18 cellular contexts compared by ENCODE assay signal in genomic region chr3:57093489-57093888, GRCh38. TPM values are rescaled to one million over a fixed set of nuclear protein-coding genes. Genes with fewer than 3 reads are reported as not detected.
DNase-seq lines count a peak whose midpoint lies in the region; FAIRE-seq and TF ChIP-seq lines count a peak whose summit lies in the region.
"Had no signal": no experiment of that assay in that cellular context is flagged by ENCODE, and none has a peak within 500 bp of the region (broad histone marks: within the 10 kb centered on the region; RNA-seq: fewer than 3 reads in every experiment).

No MANE protein-coding gene starts in this region.

- H3K4me2 ChIP-seq in Karpas-422 (ENCODE audit: low read depth, low read length, poor library complexity, severe bottlenecking) (peak overlapping the region; percentile 67), mesenchymal stem cell (ENCODE audit: low read length, poor library complexity, severe bottlenecking) (no peak overlapping the region)
- H3K4me2 ChIP-seq: PC-9 had no signal

- peak; percentile 2 for TF ChIP-seq CTCF in GM12865 (IDR thresholded peaks at IDR 0.05; ENCODE audit: insufficient read depth, low read depth, low read length, missing control alignments)

- no peaks in the 10 kb centered on the region for H4K20me1 ChIP-seq in Karpas-422 (ENCODE audit: insufficient read depth, low read depth, low read length)

- peak overlapping the region; percentile 60 for H3K9ac ChIP-seq in Karpas-422 (ENCODE audit: low read length)
- H3K9ac ChIP-seq in adipocyte (ENCODE audit: low read length), result peak overlapping the region; percentile 65
- peak overlapping the region; percentile 80 for H3K9ac ChIP-seq in mesenchymal stem cell (ENCODE audit: low read length)

- H3K9me3 ChIP-seq in Karpas-422 (ENCODE audit: low read length) (no peaks in the 10 kb centered on the region), adipocyte (ENCODE audit: control insufficient read depth, low read length) (no peaks in the 10 kb centered on the region), mesenchymal stem cell (ENCODE audit: control insufficient read depth, low read length) (no peaks in the 10 kb centered on the region)
- H3K9me3 ChIP-seq: Caco-2 had no signal

- H4K8ac ChIP-seq in mesenchymal stem cell (ENCODE audit: low read length), result no peak overlapping the region

- H2BK5ac ChIP-seq in mesenchymal stem cell (ENCODE audit: low read depth, low read length, poor library complexity, severe bottlenecking), result no peak overlapping the region

- H3K23ac ChIP-seq in mesenchymal stem cell (ENCODE audit: low read length in 2 of 2), result no peak overlapping the region

- H3K27me3 ChIP-seq in Karpas-422 (ENCODE audit: low read length) (no peaks in the 10 kb centered on the region), adipocyte (replicated peaks; ENCODE audit: control insufficient read depth, insufficient read depth, low read length) (no peaks in the 10 kb centered on the region), mesenchymal stem cell (ENCODE audit: control insufficient read depth in 1 of 2, insufficient read depth in 1 of 2, low read length in 2 of 2) (no peaks in the 10 kb centered on the region)

- no peaks in the 10 kb centered on the region for H3K79me1 ChIP-seq in mesenchymal stem cell (replicated peaks; ENCODE audit: low read length, poor library complexity, severe bottlenecking)

- no peaks in the 10 kb centered on the region for H3K79me2 ChIP-seq in Karpas-422 (ENCODE audit: low read length)

- no peaks in the 10 kb centered on the region for H3K9me2 ChIP-seq in Karpas-422 (replicated peaks; ENCODE audit: insufficient read depth, low read length)

- H2BK15ac ChIP-seq in mesenchymal stem cell (ENCODE audit: low read depth, poor library complexity, severe bottlenecking), result no peak overlapping the region

- H3K27ac ChIP-seq in Karpas-422 (ENCODE audit: low read length) (peak overlapping the region; percentile 95), mesenchymal stem cell (ENCODE audit: low read length, poor library complexity, severe bottlenecking) (no peak overlapping the region)
- H3K27ac ChIP-seq: PC-9 had no signal

- H3K4ac ChIP-seq in mesenchymal stem cell (ENCODE audit: low read depth in 1 of 2, low read length in 2 of 2), result no peak overlapping the region

- no peak overlapping the region for H2BK120ac ChIP-seq in mesenchymal stem cell (ENCODE audit: low read depth, low read length)

- no peaks in the 10 kb centered on the region for H3K36me3 ChIP-seq in Karpas-422 (ENCODE audit: insufficient read depth, low read length)
- H3K36me3 ChIP-seq in adipocyte (ENCODE audit: control insufficient read depth, insufficient read depth, low read length, severe bottlenecking), result no peaks in the 10 kb centered on the region
- peaks cover 3 to 13% of the 10 kb centered on the region in 2 experiments for H3K36me3 ChIP-seq in mesenchymal stem cell (ENCODE audit: control insufficient read depth in 1 of 2, insufficient read depth in 2 of 2, low read depth in 1 of 2, low read length in 2 of 2)

- no peak overlapping the region for H2BK12ac ChIP-seq in mesenchymal stem cell (ENCODE audit: low read length in 2 of 2)

- no peak overlapping the region for H3K4me3 ChIP-seq in GM12865 (ENCODE audit: low read depth, low read length)
- peak overlapping the region; percentile 41 for H3K4me3 ChIP-seq in Karpas-422 (ENCODE audit: low read length)
- peak overlapping the region; percentile 63 for H3K4me3 ChIP-seq in adipocyte (ENCODE audit: low read length)
- H3K4me3 ChIP-seq in mesenchymal stem cell (ENCODE audit: insufficient read depth in 1 of 2, low read depth in 1 of 2, low read length in 2 of 2), result peak overlapping the region in 1 of 2 experiments; percentile 65
- H3K4me3 ChIP-seq: PC-9 had no signal

- DNase-seq in GM12865 (ENCODE audit: low read depth) (no peak), Karpas-422 (peak; percentile 75), adipocyte (ENCODE audit: low read depth) (no peak), mesenchymal stem cell (no peak), frontal cortex (ENCODE audit: low spot score in 2 of 2) (no peak), ecto neural progenitor cell (ENCODE audit: low spot score) (no peak)
- DNase-seq in stimulated activated CD4-positive, alpha-beta T cell treated with anti-CD3 and anti-CD28 coated beads, Interleukin-4, amount 100 ng/mL, for 1 hour, result no peak
- no peak for DNase-seq in stimulated activated CD4-positive, alpha-beta T cell treated with anti-CD3 and anti-CD28 coated beads, Interleukin-1b, Interleukin-23, amount 100 ng/mL, for 48 hours
- DNase-seq: NCI-H1092, NCI-H1694, NCI-H2107, NCI-H345, NCI-H526 treated with DMSO at 0.1 percent for 48 hours, PC-9 had no signal

- H4K91ac ChIP-seq in mesenchymal stem cell (ENCODE audit: low read length), result no peak overlapping the region

- H2AFZ ChIP-seq in Karpas-422 (ENCODE audit: low read length), result peak overlapping the region; percentile 33; the same call in 1 of the 2 replicates
- H2AFZ ChIP-seq in mesenchymal stem cell (ENCODE audit: low read depth, low read length), result no peak overlapping the region
- H2AFZ ChIP-seq: PC-9 had no signal

- no peak for FAIRE-seq in frontal cortex (lab: Jason Lieb, UNC)

- no peak overlapping the region for H2AK5ac ChIP-seq in mesenchymal stem cell (ENCODE audit: low read length, severe bottlenecking)

- no peak overlapping the region for H3K14ac ChIP-seq in mesenchymal stem cell (ENCODE audit: low read length in 2 of 2)

- H3K18ac ChIP-seq in mesenchymal stem cell (ENCODE audit: low read depth in 1 of 2, low read length in 2 of 2), result no peak overlapping the region

- peaks cover 78% of the 10 kb centered on the region for H3K4me1 ChIP-seq in Karpas-422 (ENCODE audit: low read length)
- peaks cover 33% of the 10 kb centered on the region for H3K4me1 ChIP-seq in adipocyte (ENCODE audit: control insufficient read depth, insufficient read depth, low read length)
- H3K4me1 ChIP-seq in mesenchymal stem cell (ENCODE audit: control insufficient read depth, insufficient read depth, low read depth, low read length), result no peaks in the 10 kb centered on the region

RNA-seq across cellular contexts. Expression of gene SPATA12, which starts 33.0 kb away (rescaled TPM):
- total RNA-seq in Karpas-422 (2014; rRNA removed; shearing (Covaris generic); ENCODE audit: low replicate concordance), result 3.2 and 3.9 TPM in 2 replicates
- polyA plus RNA-seq in mesenchymal stem cell (2013, experiment 1 of 2), result not detected
- 0.03 TPM for polyA plus RNA-seq in mesenchymal stem cell (2013, experiment 2 of 2)
- total RNA-seq in frontal cortex, result not detected
- total RNA-seq: A673, Caco-2, Right ventricle myocardium inferior had no signal
- polyA plus RNA-seq: IgD-negative memory B cell had no signal
